In genomic region chr1:77682442-77683141, GRCh38 we compare ENCODE assay signal across 1 cellular context.
A peak's percentile ranks its signal among the peaks of the same experiment; 100 is the strongest.
TF ChIP-seq lines count a peak whose summit lies in the region.

ZZZ3 (minus strand) TSS chr1:77682658; CDS start chr1:77633354, 49,304 bp downstream.

TF ChIP-seq in GM12878, 131 proteins besides CTCF, POLR2A, EP300 and RAD21 (continued from another document and continues in another):
- TF ChIP-seq ZZZ3 (IDR thresholded peaks at IDR 0.05; ENCODE audit: control insufficient read depth, insufficient read length, low read depth): no peak
- TF ChIP-seq BHLHE40 (IDR thresholded peaks at IDR 0.05; ENCODE audit: borderline replicate concordance in 1 of 2, low read depth in 2 of 2, low read length in 1 of 2): peak; percentile 90 to 93
- TF ChIP-seq IRF5 (IDR thresholded peaks at IDR 0.05; ENCODE audit: borderline replicate concordance): peak; percentile 93
- TF ChIP-seq TAF1 (IDR thresholded peaks at IDR 0.05; ENCODE audit: borderline replicate concordance, low read depth, low read length): peak; percentile 95
- TF ChIP-seq MLLT1 (IDR thresholded peaks at IDR 0.05): peak; percentile 87
- TF ChIP-seq STAT3 (IDR thresholded peaks at IDR 0.05; ENCODE audit: low read depth, low read length): no peak
- TF ChIP-seq ELK1 (IDR thresholded peaks at IDR 0.05; ENCODE audit: low read depth, low read length): no peak
- TF ChIP-seq GATAD2B (conservative IDR thresholded peaks at IDR 0.05; ENCODE audit: low read depth): no peak
- TF ChIP-seq FOXK2 (IDR thresholded peaks at IDR 0.05): no peak
- TF ChIP-seq CREM (IDR thresholded peaks at IDR 0.05; ENCODE audit: low read depth): 0 out of 2 replicates have a peak, but pooled peaks have one; percentile 14
- TF ChIP-seq SIN3A (IDR thresholded peaks at IDR 0.05; ENCODE audit: low read depth, low read length): 0 out of 2 replicates have a peak, but pooled peaks have one; percentile 8
- TF ChIP-seq EED (IDR thresholded peaks at IDR 0.05; ENCODE audit: low read depth): no peak
- TF ChIP-seq ETV6 (conservative IDR thresholded peaks at IDR 0.05 in 1 of 2, IDR thresholded peaks at IDR 0.05 in 1 of 2; ENCODE audit: borderline replicate concordance in 1 of 2, low read depth in 1 of 2): no peak
- no peak for TF ChIP-seq ZNF592 (IDR thresholded peaks at IDR 0.05)
- TF ChIP-seq ATF2 (IDR thresholded peaks at IDR 0.05; ENCODE audit: low read length): peak; percentile 87
- peak; percentile 99 for TF ChIP-seq RELB (IDR thresholded peaks at IDR 0.05; ENCODE audit: low read depth)
- no peak for TF ChIP-seq KAT2A (conservative IDR thresholded peaks at IDR 0.05; ENCODE audit: control insufficient read depth, low read depth, low read length)
- TF ChIP-seq ZBTB4 (CRISPR knock-in tag; IDR thresholded peaks at IDR 0.05): no peak
- TF ChIP-seq LARP7 (IDR thresholded peaks at IDR 0.05): peak; percentile 14; the same call in 1 of the 2 replicates
- TF ChIP-seq CHD2 (IDR thresholded peaks at IDR 0.05; ENCODE audit: borderline replicate concordance, low read depth, low read length): peak; percentile 100
- TF ChIP-seq IRF3 (IDR thresholded peaks at IDR 0.05): no peak
- TF ChIP-seq GABPA (IDR thresholded peaks at IDR 0.05; ENCODE audit: low read depth): no peak
- peak; percentile 86 for TF ChIP-seq PML (IDR thresholded peaks at IDR 0.05; ENCODE audit: low read length)
- no peak for TF ChIP-seq HDGF (IDR thresholded peaks at IDR 0.05)
- TF ChIP-seq RAD51 (IDR thresholded peaks at IDR 0.05): peak; percentile 99
- TF ChIP-seq SMAD5 (IDR thresholded peaks at IDR 0.05; ENCODE audit: low read depth): peak; percentile 47; the same call in 1 of the 2 replicates
- TF ChIP-seq BMI1 (IDR thresholded peaks at IDR 0.05; ENCODE audit: borderline replicate concordance): no peak
- no peak for TF ChIP-seq ZSCAN29 (IDR thresholded peaks at IDR 0.05)
- TF ChIP-seq RUNX3 (IDR thresholded peaks at IDR 0.05; ENCODE audit: low read length): no peak; the same call in 1 of the 2 replicates
- no peak for TF ChIP-seq SP1 (IDR thresholded peaks at IDR 0.05; ENCODE audit: low read depth, low read length)
- TF ChIP-seq ZNF274 (IDR thresholded peaks at IDR 0.05; ENCODE audit: insufficient read depth, insufficient read length): no peak
- TF ChIP-seq POLR2AphosphoS5 (IDR thresholded peaks at IDR 0.05; ENCODE audit: low read length): peak; percentile 77
- peak; percentile 31 for TF ChIP-seq SMAD1 (IDR thresholded peaks at IDR 0.05; ENCODE audit: low read depth, partially characterized antibody)
- peak; percentile 39 for TF ChIP-seq RELA (IDR thresholded peaks at IDR 0.05; ENCODE audit: borderline replicate concordance, partially characterized antibody)
- TF ChIP-seq USF1 (IDR thresholded peaks at IDR 0.05; ENCODE audit: borderline replicate concordance, extremely low read length, insufficient read depth, low read depth, low read length): peak; percentile 92
- TF ChIP-seq PAX5 (IDR thresholded peaks at IDR 0.05; ENCODE audit: borderline replicate concordance, low read depth, low read length): no peak
- TF ChIP-seq TBL1XR1 (IDR thresholded peaks at IDR 0.05; ENCODE audit: low read depth, low read length): no peak; the same call in 1 of the 2 replicates
- no peak for TF ChIP-seq ESRRA (IDR thresholded peaks at IDR 0.05; ENCODE audit: low read length)
- TF ChIP-seq YBX1 (IDR thresholded peaks at IDR 0.05): no peak
- 0 out of 2 replicates have a peak, but pooled peaks have one; percentile 6 for TF ChIP-seq JUND (IDR thresholded peaks at IDR 0.05; ENCODE audit: low read depth, low read length)
- TF ChIP-seq PKNOX1 (IDR thresholded peaks at IDR 0.05): peak; percentile 48
- TF ChIP-seq MEF2A (IDR thresholded peaks at IDR 0.05; ENCODE audit: insufficient read depth, low read depth, low read length): no peak
- TF ChIP-seq CHD4 (IDR thresholded peaks at IDR 0.05): no peak
